8 cellular contexts compared by ENCODE assay signal in genomic region chr18:67199993-67200617, GRCh38.
DNase-seq lines count a peak whose midpoint lies in the region; ATAC-seq and TF ChIP-seq lines count a peak whose summit lies in the region.

No MANE protein-coding gene starts in this region.

- POLR2A ChIA-PET in MCF 10A (lab: Yijun Ruan, JAX): interaction anchor here (0.6 to 0.7 kb wide), 2 partner anchors 96 to 976 kb away, joined by 3 to 4 read pairs; no protein-coding TSS in a partner anchor

- H3K27me3 Mint-ChIP-seq in MCF 10A (ENCODE audit: insufficient read depth, unreplicated experiment): peaks cover 79% of the 10 kb centered on the region

- no peaks in the 10 kb centered on the region for H3K36me3 Mint-ChIP-seq in MCF 10A (ENCODE audit: insufficient read depth, unreplicated experiment)

- CTCF ChIA-PET in MCF 10A (lab: Yijun Ruan, JAX): interaction anchor here (0.6 to 5.8 kb wide), 18 partner anchors 8 to 1496 kb away, joined by 3 to 72 read pairs (median 5); no protein-coding TSS in a partner anchor

- H3K4me3 ChIP-seq in DOHH2 (ENCODE audit: low read length) (no peak overlapping the region), vagina (no peak overlapping the region)

- DNase-seq in NCI-H446 (lab: John Stamatoyannopoulos, UW): peak; percentile 46 to 77
- DNase-seq in MCF 10A (ENCODE audit: unreplicated experiment): peak; percentile 65
- DNase-seq in left kidney (ENCODE audit: low read depth, low spot score): peak; percentile 79
- no peak for DNase-seq in vagina (ENCODE audit: extremely low spot score in 2 of 2)
- no peak for DNase-seq in activated CD4-positive, CD25-positive, alpha-beta regulatory T cell treated with anti-CD3 and anti-CD28 coated beads, Interleukin-2, amount 50 U/mL, for 72 hours

- H3K27ac ChIP-seq in DOHH2 (ENCODE audit: low read depth, low read length) (no peak overlapping the region), vagina (no peak overlapping the region)

- no peaks in the 10 kb centered on the region for H3K4me1 Mint-ChIP-seq in MCF 10A (ENCODE audit: insufficient read depth, unreplicated experiment)

- no TSS peak for BruUV-seq in MCF 10A (replicated peaks; lab: Mats Ljungman, UMichigan)

- H3K79me2 ChIP-seq in DOHH2 (ENCODE audit: control insufficient read depth, low read length): no peaks in the 10 kb centered on the region

- no peaks in the 10 kb centered on the region for H3K9me3 ChIP-seq in DOHH2 (ENCODE audit: control insufficient read depth, insufficient read depth, low read length)
- no peaks in the 10 kb centered on the region for H3K9me3 ChIP-seq in vagina

- peak; percentile 53 for TF ChIP-seq CTCF in DOHH2 (IDR thresholded peaks at IDR 0.05; ENCODE audit: low read depth, low read length, poor library complexity, severe bottlenecking)
- TF ChIP-seq CTCF in MCF 10A (IDR thresholded peaks at IDR 0.05; ENCODE audit: unreplicated experiment): peak; percentile 53
- TF ChIP-seq CTCF in vagina (IDR thresholded peaks at IDR 0.05): no peak

- no peaks in the 10 kb centered on the region for H3F3A ChIP-seq in DOHH2 (ENCODE audit: control insufficient read depth, insufficient read depth)

- H3K9me3 Mint-ChIP-seq in MCF 10A (ENCODE audit: unreplicated experiment): no peaks in the 10 kb centered on the region

- H3K9me2 ChIP-seq in DOHH2 (replicated peaks; ENCODE audit: control insufficient read depth, low read length): no peaks in the 10 kb centered on the region

- peak; percentile 98 for ATAC-seq in GM19455 (IDR thresholded peaks at IDR 0.05; ENCODE audit: unreplicated experiment)
- ATAC-seq in HG03439 (IDR thresholded peaks at IDR 0.05; ENCODE audit: unreplicated experiment): peak; percentile 96

- no peaks in the 10 kb centered on the region for H3K4me1 ChIP-seq in DOHH2 (ENCODE audit: control insufficient read depth, low read length)
- H3K4me1 ChIP-seq in vagina: no peaks in the 10 kb centered on the region

- TF ChIP-seq POLR2A in vagina (IDR thresholded peaks at IDR 0.05): no peak

- H3K36me3 ChIP-seq in DOHH2 (ENCODE audit: control insufficient read depth, low read length): no peaks in the 10 kb centered on the region
- H3K36me3 ChIP-seq in vagina: no peaks in the 10 kb centered on the region

- no peak overlapping the region for H3K4me3 Mint-ChIP-seq in MCF 10A (ENCODE audit: unreplicated experiment)

- no peak overlapping the region for H3K4me2 ChIP-seq in DOHH2 (ENCODE audit: low read length)

- no peak overlapping the region for H3K27ac Mint-ChIP-seq in MCF 10A (ENCODE audit: low read depth, unreplicated experiment)

- H4K20me1 ChIP-seq in DOHH2 (ENCODE audit: control insufficient read depth, insufficient read depth, low read depth, low read length): no peaks in the 10 kb centered on the region

- H3K27me3 ChIP-seq in DOHH2 (ENCODE audit: control insufficient read depth, low read length): no peaks in the 10 kb centered on the region
- H3K27me3 ChIP-seq in vagina: no peaks in the 10 kb centered on the region

- intact Hi-C loops in MCF 10A (cut with micrococcal nuclease): loop anchor here (1.0 to 5.0 kb wide), 2 partner anchors 96 to 638 kb away; no protein-coding TSS in a partner anchor
- intact Hi-C loops in vagina (cut with DNase I): no loop called here

Comparison
In these comparisons a context has a peak if more than half of its experiments do, and no peak if none do; other contexts are left out.
1. CTCF ChIP-seq: peak in DOHH2 (single experiment) and MCF 10A (single experiment); none in vagina (0 of 3).
2. DNase-seq: peak in NCI-H446 (2 of 2), MCF 10A (single experiment) and left kidney (single experiment); none in vagina (0 of 2) and activated CD4-positive, CD25-positive, alpha-beta regulatory T cell treated with anti-CD3 and anti-CD28 coated beads, Interleukin-2, amount 50 U/mL, for 72 hours (single experiment).